ENCODE assay signal across 8 cellular contexts in genomic region chrX:24055043-24055356, GRCh38. TPM values are rescaled to one million over a fixed set of nuclear protein-coding genes. Genes with fewer than 3 reads are reported as not detected.
DNase-seq lines count a peak whose midpoint lies in the region; ATAC-seq and TF ChIP-seq lines count a peak whose summit lies in the region.

No MANE protein-coding gene starts in this region.

- BruUV-seq in Caco-2 (replicated peaks; lab: Mats Ljungman, UMichigan): TSS peak; percentile 65

- POLR2A ChIA-PET in Caco-2 (lab: Charles Lee): interaction anchor here (0.7 kb wide), 1 partner anchor 272 kb away, joined by 3 read pairs; the partner anchor contains the start of gene SAT1
- POLR2A ChIA-PET in activated B cell treated with CpG ODN at 0.5 μM for 24 hours (lab: Charles Lee): interaction anchor here (0.6 to 3.2 kb wide), 22 partner anchors 8 to 388 kb away, joined by 3 to 113 read pairs (median 6); partner anchors contain the start of genes ACOT9, APOO, CXorf58 and KLHL15

- TF ChIP-seq CTCF in Caco-2 (IDR thresholded peaks at IDR 0.05; ENCODE audit: insufficient read depth in 1 of 2, low read depth in 1 of 2, low read length in 1 of 2, severe bottlenecking in 1 of 2, unreplicated experiment in 1 of 2): no peak
- TF ChIP-seq CTCF in activated B cell treated with CpG ODN at 0.5 μM for 24 hours (IDR thresholded peaks at IDR 0.05): no peak

- DNase-seq in Caco-2 (no peak), activated B cell treated with CpG ODN at 0.5 μM for 24 hours (no peak), left lobe of liver (ENCODE audit: low spot score) (no peak), SIG-M5 treated with dmso at 0.1 percent for 504 hours (lab: John Stamatoyannopoulos, UW; ENCODE audit: unreplicated experiment) (no peak), medulla oblongata (ENCODE audit: extremely low spot score) (no peak)
- DNase-seq in activated CD4-positive, alpha-beta T cell treated with anti-CD3 and anti-CD28 coated beads for 4 hours: no peak

- H3K4me1 Mint-ChIP-seq in Caco-2 (ENCODE audit: low read depth, unreplicated experiment) (no peaks in the 10 kb centered on the region), activated B cell treated with CpG ODN at 0.5 μM for 24 hours (peaks cover 4% of the 10 kb centered on the region)

- no peak overlapping the region for H3K4me3 ChIP-seq in Caco-2 (ENCODE audit: low read depth, low read length)
- peak overlapping the region; percentile 83 for H3K4me3 ChIP-seq in urinary bladder (ENCODE audit: low read depth, low read length)

- WGBS in urinary bladder: 0% methylated on average over 14 of the region's 14 CpGs

- H3K27me3 ChIP-seq in Caco-2 (replicated peaks; ENCODE audit: control insufficient read depth, insufficient read depth, low read length): no peaks in the 10 kb centered on the region

- H3K36me3 Mint-ChIP-seq in Caco-2 (ENCODE audit: insufficient read depth, unreplicated experiment) (peaks cover 20% of the 10 kb centered on the region), activated B cell treated with CpG ODN at 0.5 μM for 24 hours (ENCODE audit: low read depth) (peaks cover 17% of the 10 kb centered on the region)

- H3K9me3 Mint-ChIP-seq in Caco-2 (ENCODE audit: unreplicated experiment) (no peaks in the 10 kb centered on the region), activated B cell treated with CpG ODN at 0.5 μM for 24 hours (no peaks in the 10 kb centered on the region)

- peak overlapping the region; percentile 65 for H3K27ac ChIP-seq in urinary bladder (ENCODE audit: low read depth)

- intact Hi-C loops in Caco-2 (cut with micrococcal nuclease; ENCODE audit: unreplicated experiment): no loop called here
- intact Hi-C loops in activated B cell treated with CpG ODN at 0.5 μM for 24 hours (cut with micrococcal nuclease): loop anchor here (2.0 to 10.0 kb wide), 4 partner anchors 100 to 360 kb away; partner anchors contain the start of gene ACOT9

- H3K4me3 Mint-ChIP-seq in Caco-2 (ENCODE audit: unreplicated experiment): no peak overlapping the region
- H3K4me3 Mint-ChIP-seq in activated B cell treated with CpG ODN at 0.5 μM for 24 hours: no peak overlapping the region

- H3K27me3 Mint-ChIP-seq in Caco-2 (ENCODE audit: insufficient read depth, unreplicated experiment) (no peaks in the 10 kb centered on the region), activated B cell treated with CpG ODN at 0.5 μM for 24 hours (no peaks in the 10 kb centered on the region)

- H3K4me1 ChIP-seq in Caco-2 (no peaks in the 10 kb centered on the region), urinary bladder (ENCODE audit: insufficient read depth) (no peaks in the 10 kb centered on the region)

- H3K36me3 ChIP-seq in Caco-2 (ENCODE audit: control insufficient read depth, insufficient read depth, low read length) (no peaks in the 10 kb centered on the region), urinary bladder (ENCODE audit: insufficient read depth) (no peaks in the 10 kb centered on the region)

- H3K9me3 ChIP-seq in Caco-2: no peaks in the 10 kb centered on the region

- ATAC-seq in HG02571 (IDR thresholded peaks at IDR 0.05; ENCODE audit: unreplicated experiment): peak; percentile 16
- ATAC-seq in activated B cell treated with CpG ODN at 0.5 μM for 24 hours (ENCODE audit: low read depth): peak; percentile 8
- ATAC-seq in left lobe of liver: peak; percentile 35

- no peak overlapping the region for H3K27ac Mint-ChIP-seq in Caco-2 (ENCODE audit: unreplicated experiment)
- H3K27ac Mint-ChIP-seq in activated B cell treated with CpG ODN at 0.5 μM for 24 hours: peak overlapping the region; percentile 99

- CTCF ChIA-PET in Caco-2 (lab: Charles Lee) (interaction anchor here (0.8 to 1.9 kb wide), 5 partner anchors 27 to 312 kb away, joined by 3 to 31 read pairs (median 3); partner anchors contain the start of gene SAT1), activated B cell treated with CpG ODN at 0.5 μM for 24 hours (lab: Charles Lee) (interaction anchor here (0.6 to 2.5 kb wide), 5 partner anchors 29 to 426 kb away, joined by 3 to 32 read pairs (median 19); partner anchors contain the start of genes APOO, CXorf58, KLHL15 and SAT1)

RNA-seq across cellular contexts. Expression of gene EIF2S3, which starts 0.2 kb away (rescaled TPM):
- 240 and 270 TPM in 2 replicates for total RNA-seq in Caco-2 (2022)
- total RNA-seq in activated B cell treated with CpG ODN at 0.5 μM for 24 hours: 281 and 314 TPM in 2 replicates
- 49.9 TPM for total RNA-seq in left lobe of liver
- total RNA-seq in urinary bladder: 261 TPM
- 85.5 TPM for polyA plus RNA-seq in urinary bladder

RNA-seq across cellular contexts. Expression of gene KLHL15, which starts 28.0 kb away (rescaled TPM):
- 7.1 and 7.4 TPM in 2 replicates for total RNA-seq in Caco-2 (2022)
- total RNA-seq in activated B cell treated with CpG ODN at 0.5 μM for 24 hours: 7.3 and 8.1 TPM in 2 replicates
- 5.7 TPM for total RNA-seq in left lobe of liver
- 29.0 TPM for total RNA-seq in urinary bladder
- 5.3 TPM for polyA plus RNA-seq in urinary bladder
